ENCODE assay signal across 1 cellular context in genomic region chr2:215920244-215921100, GRCh38.
TF ChIP-seq lines count a peak whose summit lies in the region.

No MANE protein-coding gene starts in this region.

TF ChIP-seq in HepG2, 621 proteins besides CTCF, POLR2A, EP300 and RAD21 (continued from another document and continues in another):
- TF ChIP-seq FUBP1 (CRISPR knock-in tag; IDR thresholded peaks at IDR 0.05; ENCODE audit: borderline replicate concordance): no peak
- TF ChIP-seq KLF9 (CRISPR knock-in tag; IDR thresholded peaks at IDR 0.05; ENCODE audit: low read depth): no peak
- no peak for TF ChIP-seq ZNF484 (CRISPR knock-in tag; IDR thresholded peaks at IDR 0.05; ENCODE audit: borderline replicate concordance, low read depth)
- no peak for TF ChIP-seq NFATC3 (CRISPR knock-in tag; IDR thresholded peaks at IDR 0.05)
- TF ChIP-seq SNAPC4 (CRISPR knock-in tag; IDR thresholded peaks at IDR 0.05): no peak
- TF ChIP-seq MAFG (CRISPR knock-in tag; IDR thresholded peaks at IDR 0.05): no peak
- no peak for TF ChIP-seq GABPA (IDR thresholded peaks at IDR 0.05; ENCODE audit: low read depth, low read length)
- TF ChIP-seq GABPA (CRISPR knock-in tag; IDR thresholded peaks at IDR 0.05; ENCODE audit: low read depth): no peak
- TF ChIP-seq ATF3 (CRISPR knock-in tag; IDR thresholded peaks at IDR 0.05): no peak
- TF ChIP-seq LBX2 (CRISPR knock-in tag; IDR thresholded peaks at IDR 0.05; ENCODE audit: borderline replicate concordance): no peak
- TF ChIP-seq ZNF83 (CRISPR knock-in tag; IDR thresholded peaks at IDR 0.05; ENCODE audit: borderline replicate concordance): no peak
- peak; percentile 34; the same call in 1 of the 2 replicates for TF ChIP-seq ZNF12 (CRISPR knock-in tag; IDR thresholded peaks at IDR 0.05)
- no peak for TF ChIP-seq DZIP1 (CRISPR knock-in tag; IDR thresholded peaks at IDR 0.05)
- no peak for TF ChIP-seq PRPF4 (IDR thresholded peaks at IDR 0.05; ENCODE audit: low read depth, low read length, poor library complexity, severe bottlenecking)
- no peak for TF ChIP-seq BCL3 (CRISPR knock-in tag; IDR thresholded peaks at IDR 0.05)
- TF ChIP-seq ZNF549 (CRISPR knock-in tag; IDR thresholded peaks at IDR 0.05): no peak
- TF ChIP-seq ZNF563 (CRISPR knock-in tag; IDR thresholded peaks at IDR 0.05): no peak
- no peak for TF ChIP-seq GTF2F1 (IDR thresholded peaks at IDR 0.05; ENCODE audit: low read length)
- no peak for TF ChIP-seq ZNF607 (CRISPR knock-in tag; IDR thresholded peaks at IDR 0.05; ENCODE audit: borderline replicate concordance)
- TF ChIP-seq ZNF264 (CRISPR knock-in tag; IDR thresholded peaks at IDR 0.05): peak; percentile 60; the same call in 1 of the 2 replicates
- no peak for TF ChIP-seq MYC (CRISPR knock-in tag; IDR thresholded peaks at IDR 0.05; ENCODE audit: borderline replicate concordance)
- no peak for TF ChIP-seq SMYD3 (CRISPR knock-in tag; IDR thresholded peaks at IDR 0.05)
- TF ChIP-seq ZNF572 (CRISPR knock-in tag; IDR thresholded peaks at IDR 0.05): no peak
- no peak for TF ChIP-seq TRAFD1 (CRISPR knock-in tag; IDR thresholded peaks at IDR 0.05; ENCODE audit: borderline replicate concordance)
- TF ChIP-seq MYPOP (CRISPR knock-in tag; IDR thresholded peaks at IDR 0.05): no peak
- 0 out of 2 replicates have a peak, but pooled peaks have one; percentile 28 for TF ChIP-seq FOXO1 (CRISPR knock-in tag; IDR thresholded peaks at IDR 0.05)
- TF ChIP-seq GFI1 (CRISPR knock-in tag; IDR thresholded peaks at IDR 0.05; ENCODE audit: borderline replicate concordance): no peak
- no peak for TF ChIP-seq GPBP1L1 (CRISPR knock-in tag; IDR thresholded peaks at IDR 0.05)
- TF ChIP-seq MXD4 (CRISPR knock-in tag; IDR thresholded peaks at IDR 0.05): no peak; the same call in 1 of the 2 replicates
- no peak for TF ChIP-seq HNRNPH1 (optimal IDR thresholded peaks at IDR 0.05; ENCODE audit: low read depth, low read length)
- TF ChIP-seq CCDC6 (CRISPR knock-in tag; IDR thresholded peaks at IDR 0.05): no peak
- TF ChIP-seq ZNF282 (IDR thresholded peaks at IDR 0.05; ENCODE audit: partially characterized antibody): no peak
- peak; percentile 43; the same call in 1 of the 2 replicates for TF ChIP-seq BCL6 (CRISPR knock-in tag; IDR thresholded peaks at IDR 0.05)
- no peak for TF ChIP-seq LRRFIP1 (CRISPR knock-in tag; conservative IDR thresholded peaks at IDR 0.05)
- no peak for TF ChIP-seq RBAK (CRISPR knock-in tag; IDR thresholded peaks at IDR 0.05)
- TF ChIP-seq THRA (CRISPR knock-in tag; IDR thresholded peaks at IDR 0.05; ENCODE audit: borderline replicate concordance): peak; percentile 34; the same call in 1 of the 2 replicates
- no peak for TF ChIP-seq ATAD3A (CRISPR knock-in tag; IDR thresholded peaks at IDR 0.05)
